Comparison of ENCODE assay signal across 22 cellular contexts in the genomic region with DNA sequence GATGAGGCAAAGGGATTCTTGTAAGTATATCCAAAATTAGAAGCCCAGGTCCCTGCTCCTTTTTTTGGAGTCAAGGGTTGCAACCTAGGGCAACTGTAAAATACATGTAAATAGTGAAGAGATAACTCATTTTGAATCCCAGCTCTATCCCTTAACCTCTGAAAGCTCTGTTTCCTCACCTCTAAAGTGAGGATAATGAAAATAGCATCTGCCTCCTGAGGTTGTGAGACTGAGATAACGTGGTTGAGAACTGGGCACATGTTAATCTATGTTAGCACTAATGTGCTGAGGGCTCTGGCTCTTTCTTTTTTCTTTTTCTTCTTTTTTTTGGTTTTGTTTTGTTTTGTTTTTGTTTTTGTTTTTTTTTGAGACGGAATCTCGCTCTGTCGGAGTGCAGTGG. TPM values are rescaled to one million over a fixed set of nuclear protein-coding genes. Genes with fewer than 3 reads are reported as not detected.
DNase-seq lines count a peak whose midpoint lies in the region; ATAC-seq and TF ChIP-seq lines count a peak whose summit lies in the region.
"Had no signal": no experiment of that assay in that cellular context is flagged by ENCODE, and none has a peak within 500 bp of the region (broad histone marks: within the 10 kb centered on the region; RNA-seq: fewer than 3 reads in every experiment).

No MANE protein-coding gene starts in this region.

- H3K9me3 Mint-ChIP-seq in activated naive CD8-positive, alpha-beta T cell (ENCODE audit: low read depth): no peaks in the 10 kb centered on the region
- H3K9me3 Mint-ChIP-seq in activated naive CD8-positive, alpha-beta T cell treated with anti-CD3 and anti-CD28 coated beads for 36 hours: peaks cover 3% of the 10 kb centered on the region
- H3K9me3 Mint-ChIP-seq in central memory CD8-positive, alpha-beta T cell: no peaks in the 10 kb centered on the region
- H3K9me3 Mint-ChIP-seq: CD4-positive, alpha-beta T cell had no signal

- peak overlapping the region; percentile 33 for H3K9ac ChIP-seq in Loucy (ENCODE audit: low read depth, low read length, poor library complexity, severe bottlenecking)
- H3K9ac ChIP-seq: BLaER1 treated with 17β-estradiol and CSF1 and Interleukin-3, amounts not matched to agents 10 nM and 100 nM had no signal

- no peak overlapping the region for H3K4me3 Mint-ChIP-seq in activated naive CD8-positive, alpha-beta T cell
- no peak overlapping the region for H3K4me3 Mint-ChIP-seq in activated naive CD8-positive, alpha-beta T cell treated with anti-CD3 and anti-CD28 coated beads for 36 hours
- no peak overlapping the region for H3K4me3 Mint-ChIP-seq in central memory CD8-positive, alpha-beta T cell
- H3K4me3 Mint-ChIP-seq: CD4-positive, alpha-beta T cell had no signal

- H2AFZ ChIP-seq in Loucy (ENCODE audit: low read length): no peak overlapping the region

- H3K27me3 Mint-ChIP-seq in activated naive CD8-positive, alpha-beta T cell: no peaks in the 10 kb centered on the region
- no peaks in the 10 kb centered on the region for H3K27me3 Mint-ChIP-seq in activated naive CD8-positive, alpha-beta T cell treated with anti-CD3 and anti-CD28 coated beads for 36 hours
- no peaks in the 10 kb centered on the region for H3K27me3 Mint-ChIP-seq in central memory CD8-positive, alpha-beta T cell
- H3K27me3 Mint-ChIP-seq: CD4-positive, alpha-beta T cell had no signal

- peak overlapping the region; percentile 10 for H3K27ac Mint-ChIP-seq in activated naive CD8-positive, alpha-beta T cell
- H3K27ac Mint-ChIP-seq in activated naive CD8-positive, alpha-beta T cell treated with anti-CD3 and anti-CD28 coated beads for 36 hours: no peak overlapping the region
- peak overlapping the region; percentile 69 for H3K27ac Mint-ChIP-seq in central memory CD8-positive, alpha-beta T cell (ENCODE audit: low read depth)
- H3K27ac Mint-ChIP-seq: CD4-positive, alpha-beta T cell had no signal

- H3K27me3 ChIP-seq in Loucy (ENCODE audit: insufficient read depth, low read length, poor library complexity, severe bottlenecking): no peaks in the 10 kb centered on the region
- H3K27me3 ChIP-seq: BLaER1 treated with 17β-estradiol and CSF1 and Interleukin-3, amounts not matched to agents 10 nM and 100 nM had no signal

- H3K79me2 ChIP-seq in Loucy (ENCODE audit: insufficient read depth, low read length): peaks cover 51% of the 10 kb centered on the region

- H3K4me1 Mint-ChIP-seq in activated naive CD8-positive, alpha-beta T cell (ENCODE audit: low read depth): peaks cover 35% of the 10 kb centered on the region
- H3K4me1 Mint-ChIP-seq in activated naive CD8-positive, alpha-beta T cell treated with anti-CD3 and anti-CD28 coated beads for 36 hours: peaks cover 33% of the 10 kb centered on the region
- peaks cover 16% of the 10 kb centered on the region for H3K4me1 Mint-ChIP-seq in central memory CD8-positive, alpha-beta T cell

- peaks cover 17% of the 10 kb centered on the region; the same call in 1 of the 2 replicates for H3K36me3 ChIP-seq in Loucy (ENCODE audit: insufficient read depth, low read length)

- H3F3A ChIP-seq in Loucy (ENCODE audit: low read depth): peaks cover 7% of the 10 kb centered on the region; the same call in 1 of the 2 replicates

- no peaks in the 10 kb centered on the region for H3K9me2 ChIP-seq in Loucy (replicated peaks; ENCODE audit: low read depth, low read length)

- no peak for TF ChIP-seq CTCF in Loucy (conservative IDR thresholded peaks at IDR 0.05; ENCODE audit: low read length)

- no peak overlapping the region for H3K4me3 ChIP-seq in Loucy (ENCODE audit: low read length, poor library complexity, severe bottlenecking)
- H3K4me3 ChIP-seq: BLaER1 treated with 17β-estradiol and CSF1 and Interleukin-3, amounts not matched to agents 10 nM and 100 nM had no signal

- peaks cover 24% of the 10 kb centered on the region for H4K20me1 ChIP-seq in Loucy (ENCODE audit: insufficient read depth, low read length, poor library complexity, severe bottlenecking)

- peak overlapping the region; percentile 98 for H3K4me2 ChIP-seq in Loucy (ENCODE audit: low read depth, low read length, poor library complexity, severe bottlenecking)
- H3K4me2 ChIP-seq: BLaER1 treated with 17β-estradiol and CSF1 and Interleukin-3, amounts not matched to agents 10 nM and 100 nM had no signal

- no peaks in the 10 kb centered on the region for H3K9me3 ChIP-seq in Loucy (ENCODE audit: insufficient read depth, low read depth, low read length)

- no peak for ATAC-seq in central memory CD8-positive, alpha-beta T cell (replicated peaks; ENCODE audit: extremely low read depth, poor library complexity, severe bottlenecking)
- no peak for ATAC-seq in GM18861 (IDR thresholded peaks at IDR 0.05; ENCODE audit: unreplicated experiment)
- ATAC-seq: Panc1 had no signal

- H3K4me1 ChIP-seq in Loucy (ENCODE audit: insufficient read depth, low read length, poor library complexity, severe bottlenecking): peaks cover 44% of the 10 kb centered on the region

- H3K36me3 Mint-ChIP-seq in activated naive CD8-positive, alpha-beta T cell: peaks cover 4% of the 10 kb centered on the region
- H3K36me3 Mint-ChIP-seq in activated naive CD8-positive, alpha-beta T cell treated with anti-CD3 and anti-CD28 coated beads for 36 hours: peaks cover 43% of the 10 kb centered on the region
- H3K36me3 Mint-ChIP-seq in central memory CD8-positive, alpha-beta T cell (ENCODE audit: insufficient read depth): peaks cover 25% of the 10 kb centered on the region

- no peak for DNase-seq in activated naive CD8-positive, alpha-beta T cell treated with anti-CD3 and anti-CD28 coated beads for 36 hours
- DNase-seq in central memory CD8-positive, alpha-beta T cell (ENCODE audit: low spot score in 2 of 2): no peak
- DNase-seq in SIG-M5 treated with dmso at 0.1 percent for 504 hours (lab: John Stamatoyannopoulos, UW; ENCODE audit: unreplicated experiment) (no peak), AG08396 (ENCODE audit: low spot score) (no peak)
- DNase-seq: AML-193; CD4-positive, alpha-beta T cell; COR-L47; DMS53; KG1; NCI-H1048; NCI-H1417; NCI-H1694; NCI-H2029 treated with DMSO at 0.1 percent for 48 hours; NCI-H226; NCI-H510A; NCI-H69; SHP77 had no signal

RNA-seq across cellular contexts. Expression of gene NKTR, which starts 4.8 kb away (rescaled TPM):
- total RNA-seq in activated naive CD8-positive, alpha-beta T cell treated with anti-CD3 and anti-CD28 coated beads for 36 hours: 10 to 100 TPM; 43.9 to 52.9 TPM

RNA-seq across cellular contexts. Expression of gene SS18L2, which starts 5.0 kb away (rescaled TPM):
- 10 to 100 TPM; 77.2 to 78.7 TPM for total RNA-seq in activated naive CD8-positive, alpha-beta T cell treated with anti-CD3 and anti-CD28 coated beads for 36 hours

RNA-seq across cellular contexts. Expression of gene SEC22C, which starts 13.9 kb away (rescaled TPM):
- 10 to 100 TPM; 40.0 to 42.3 TPM for total RNA-seq in activated naive CD8-positive, alpha-beta T cell treated with anti-CD3 and anti-CD28 coated beads for 36 hours

RNA-seq across cellular contexts. Expression of gene ZBTB47, which starts 57.8 kb away (rescaled TPM):
- under 1 TPM; 0.68 to 0.87 TPM for total RNA-seq in activated naive CD8-positive, alpha-beta T cell treated with anti-CD3 and anti-CD28 coated beads for 36 hours
